Comparison of ENCODE assay signal across 7 cellular contexts in the genomic region with DNA sequence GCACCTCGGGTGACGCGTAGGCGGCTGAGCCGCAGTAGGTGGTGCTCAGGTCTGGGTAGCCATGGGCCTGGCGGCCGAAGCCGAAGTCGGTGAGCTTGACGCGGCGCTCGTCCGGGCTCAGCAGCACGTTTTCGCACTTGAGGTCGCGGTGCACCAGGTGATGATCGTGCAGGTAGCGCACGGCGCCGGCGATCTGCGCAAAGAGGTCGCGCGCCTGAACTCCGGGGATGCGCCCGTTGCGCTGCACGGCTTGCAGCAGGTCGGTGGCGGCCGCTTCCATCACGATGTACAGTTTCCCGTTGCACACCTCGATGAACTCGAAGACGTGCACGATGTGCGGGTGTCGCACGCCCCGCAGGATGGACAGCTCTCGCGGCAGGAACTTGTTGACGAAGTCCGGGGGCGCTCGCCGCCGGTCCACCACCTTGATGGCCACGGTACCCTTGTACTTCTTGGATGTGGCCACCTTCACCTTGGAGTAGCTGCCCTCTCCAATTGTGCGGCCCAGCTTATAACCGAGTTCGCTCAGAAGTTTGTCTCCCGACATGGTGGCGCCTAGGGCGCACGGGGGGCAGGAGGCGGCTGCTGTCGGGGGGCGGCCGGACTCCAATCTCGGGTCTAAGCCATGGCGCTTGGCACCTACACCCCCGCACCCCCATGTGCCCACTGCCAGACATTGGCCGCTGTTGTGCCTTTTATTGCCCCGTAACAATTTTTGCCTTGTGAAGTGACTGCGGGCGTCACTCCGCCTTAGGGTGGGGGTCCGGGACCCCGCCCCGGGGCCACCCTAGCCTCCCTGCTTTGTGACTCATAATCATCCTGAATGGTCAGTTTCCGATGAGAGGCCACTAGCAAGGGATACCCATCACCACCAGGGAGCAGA. TPM values are rescaled to one million over a fixed set of nuclear protein-coding genes. Genes with fewer than 3 reads are reported as not detected.
DNase-seq lines count a peak whose midpoint lies in the region; ATAC-seq and TF ChIP-seq lines count a peak whose summit lies in the region.

A gene (minus strand): TSS at position 668 of the 883 bp plus-strand sequence. CDS start 121 bp downstream, at position 547.

- TF ChIP-seq POLR2A in suprapubic skin (IDR thresholded peaks at IDR 0.05) = no peak

- H3K27me3 ChIP-seq in adipocyte (replicated peaks; ENCODE audit: control insufficient read depth, insufficient read depth, low read length) (no peaks in the 10 kb centered on the region), suprapubic skin (no peaks in the 10 kb centered on the region)

- H3K36me3 Mint-ChIP-seq in immature natural killer cell = peaks cover 0 to 4% (median 0%) of the 10 kb centered on the region in 3 donors

- no peak for DNase-seq in adipocyte (ENCODE audit: low read depth)
- DNase-seq in immature natural killer cell = no peak
- DNase-seq in suprapubic skin (ENCODE audit: low spot score in 2 of 2) = peak in 1 of 2 donors; percentile 74
- DNase-seq in cerebellar nuclear complex (lab: John Stamatoyannopoulos, UW) = no peak
- DNase-seq in T1000 (lab: John Stamatoyannopoulos, UW) = no peak
- DNase-seq in midbrain (lab: John Stamatoyannopoulos, UW) = no peak

- H3K9me3 Mint-ChIP-seq in immature natural killer cell = no peaks in the 10 kb centered on the region

- peak within 1 kb of the TSS; percentile 88 for H3K9ac ChIP-seq in adipocyte (ENCODE audit: low read length)

- peak; percentile 13 for ATAC-seq in HG03457 (IDR thresholded peaks at IDR 0.05; ENCODE audit: unreplicated experiment)

- H3K9me3 ChIP-seq in adipocyte (ENCODE audit: control insufficient read depth, low read length) (no peaks in the 10 kb centered on the region), suprapubic skin (no peaks in the 10 kb centered on the region)

- H3K36me3 ChIP-seq in adipocyte (ENCODE audit: control insufficient read depth, insufficient read depth, low read length, severe bottlenecking) = peaks cover 11% of the 10 kb centered on the region
- peaks cover 7% of the 10 kb centered on the region for H3K36me3 ChIP-seq in suprapubic skin

- TF ChIP-seq EP300 in suprapubic skin (IDR thresholded peaks at IDR 0.05) = no peak

- H3K27ac ChIP-seq in suprapubic skin = peak within 1 kb of the TSS; percentile 81

- H3K27me3 Mint-ChIP-seq in immature natural killer cell (ENCODE audit: low read depth in 3 of 3) = peaks cover 0 to 8% (median 4%) of the 10 kb centered on the region in 3 donors

- peak within 1 kb of the TSS; percentile 89 to 96 (median 93) for H3K27ac Mint-ChIP-seq in immature natural killer cell

- 85% methylated on average over 42 of the region's 78 CpGs for WGBS in suprapubic skin

- H3K4me1 Mint-ChIP-seq in immature natural killer cell = peaks cover 26 to 33% of the 10 kb centered on the region in 2 donors

- H3K4me3 Mint-ChIP-seq in immature natural killer cell = peak within 1 kb of the TSS; percentile 91 to 98 (median 95)

- no peak for TF ChIP-seq CTCF in suprapubic skin (IDR thresholded peaks at IDR 0.05)

- H3K4me3 ChIP-seq in adipocyte (ENCODE audit: low read length) (peak within 1 kb of the TSS; percentile 95), suprapubic skin (peak within 1 kb of the TSS; percentile 75)

- H3K4me1 ChIP-seq in adipocyte (ENCODE audit: control insufficient read depth, insufficient read depth, low read length) = peaks cover 13% of the 10 kb centered on the region
- peaks cover 34% of the 10 kb centered on the region for H3K4me1 ChIP-seq in suprapubic skin

RNA-seq across cellular contexts. Expression of the gene that starts here (rescaled TPM):
- under 1 TPM in 2 of 3 donors, not detected in 1; 0.66 to 0.96 TPM for polyA plus RNA-seq in immature natural killer cell
- 1 to 10 TPM; 1.9 to 3.8 (median 3.0) TPM for total RNA-seq in suprapubic skin
